In genomic region chr19:47687906-47688305, GRCh38 we compare ENCODE assay signal across 22 cellular contexts. TPM values are rescaled to one million over a fixed set of nuclear protein-coding genes. Genes with fewer than 3 reads are reported as not detected.
DNase-seq lines count a peak whose midpoint lies in the region; ATAC-seq, FAIRE-seq and TF ChIP-seq lines count a peak whose summit lies in the region.
"Had no signal": no experiment of that assay in that cellular context is flagged by ENCODE, and none has a peak within 500 bp of the region (broad histone marks: within the 10 kb centered on the region; RNA-seq: fewer than 3 reads in every experiment).

No MANE protein-coding gene starts in this region.

- H3K36me3 ChIP-seq in HEK293 (ENCODE audit: control insufficient read depth in 2 of 2, insufficient read depth in 1 of 2, low read length in 2 of 2) = peaks cover 26 to 32% of the 10 kb centered on the region in 2 experiments
- 0 out of 3 replicates have a peak, but pooled peaks cover 2% of the 10 kb centered on the region for H3K36me3 ChIP-seq in K562 (ENCODE audit: control insufficient read depth, insufficient read depth, low read length)
- peaks cover 3 to 14% of the 10 kb centered on the region in 2 donors for H3K36me3 ChIP-seq in gastrocnemius medialis
- no peaks in the 10 kb centered on the region for H3K36me3 ChIP-seq in HAP-1 (replicated peaks)

- no peaks in the 10 kb centered on the region for H3K9me3 ChIP-seq in HEK293 (ENCODE audit: control insufficient read depth, insufficient read depth, low read depth, low read length)
- no peaks in the 10 kb centered on the region for H3K9me3 ChIP-seq in K562 (replicated peaks; ENCODE audit: control insufficient read depth, insufficient read depth, low read depth, low read length)
- no peaks in the 10 kb centered on the region for H3K9me3 ChIP-seq in gastrocnemius medialis
- H3K9me3 ChIP-seq in HAP-1 = no peaks in the 10 kb centered on the region
- H3K9me3 ChIP-seq: MG63 had no signal

- H3K4me1 ChIP-seq in HEK293 (ENCODE audit: control insufficient read depth, insufficient read depth, low read length) (no peaks in the 10 kb centered on the region), K562 (replicated peaks in 1 of 2; ENCODE audit: control insufficient read depth in 2 of 2, insufficient read depth in 2 of 2, low read length in 2 of 2) (peaks cover 0 to 1% of the 10 kb centered on the region in 2 experiments; a peak in 2 of 5 replicates), gastrocnemius medialis (peaks cover 13 to 18% of the 10 kb centered on the region in 2 donors), HAP-1 (peaks cover 4% of the 10 kb centered on the region)

- no peaks in the 10 kb centered on the region for H3K27me3 Mint-ChIP-seq in activated T-cell treated with anti-CD3 and anti-CD28 coated beads, Interleukin-2, amount 50 U/mL, for 24 hours
- H3K27me3 Mint-ChIP-seq: CD8-positive, alpha-beta memory T cell had no signal

- H3K27ac ChIP-seq in HEK293 (ENCODE audit: extremely low read depth, low read depth, low read length) (no peak overlapping the region), K562 (ENCODE audit: extremely low read depth, low read depth, low read length) (no peak overlapping the region), gastrocnemius medialis (peak overlapping the region in 3 of 4 donors; percentile 9 to 43 (median 26))

- H4K20me1 ChIP-seq in K562 (replicated peaks; ENCODE audit: control insufficient read depth, insufficient read depth, low read length) = no peaks in the 10 kb centered on the region

- TF ChIP-seq CTCF in HEK293 (tag by site-specific recombination; IDR thresholded peaks at IDR 0.05) = no peak
- no peak for TF ChIP-seq CTCF in K562 (IDR thresholded peaks at IDR 0.05 in 2 of 3, conservative IDR thresholded peaks at IDR 0.05 in 1 of 3; ENCODE audit: insufficient read depth in 2 of 3, low read depth in 1 of 3, low read length in 3 of 3)
- TF ChIP-seq CTCF in gastrocnemius medialis (IDR thresholded peaks at IDR 0.05 in 4 of 5, conservative IDR thresholded peaks at IDR 0.05 in 1 of 5) = no peak

- in situ Hi-C loops in K562 (cut with MboI) (no loop called here), gastrocnemius medialis (cut with MboI; ENCODE audit: low sequenced_read_pairs in 4 of 4) (no loop called here), HAP-1 (cut with MboI; ENCODE audit: low sequenced_read_pairs) (no loop called here)

- intact Hi-C loops in K562 (cut with micrococcal nuclease) = no loop called here
- intact Hi-C loops in gastrocnemius medialis (cut with DNase I; ENCODE audit: low total_unique reads) = no loop called here

- peaks cover 2% of the 10 kb centered on the region for H3K4me1 Mint-ChIP-seq in activated T-cell treated with anti-CD3 and anti-CD28 coated beads, Interleukin-2, amount 50 U/mL, for 24 hours (ENCODE audit: low read depth)

- H3K4me3 Mint-ChIP-seq in activated T-cell treated with anti-CD3 and anti-CD28 coated beads, Interleukin-2, amount 50 U/mL, for 24 hours = no peak overlapping the region
- H3K4me3 Mint-ChIP-seq: CD8-positive, alpha-beta memory T cell had no signal

- BruUV-seq in K562 (replicated peaks; lab: Mats Ljungman, UMichigan) = no TSS peak

- no peaks in the 10 kb centered on the region for H3K9me3 Mint-ChIP-seq in activated T-cell treated with anti-CD3 and anti-CD28 coated beads, Interleukin-2, amount 50 U/mL, for 24 hours
- H3K9me3 Mint-ChIP-seq: CD8-positive, alpha-beta memory T cell had no signal

- no peaks in the 10 kb centered on the region for H3K27me3 ChIP-seq in K562 (ENCODE audit: control insufficient read depth in 2 of 2, insufficient read depth in 2 of 2, low read length in 2 of 2)
- H3K27me3 ChIP-seq in gastrocnemius medialis = no peaks in the 10 kb centered on the region
- no peaks in the 10 kb centered on the region for H3K27me3 ChIP-seq in HAP-1 (ENCODE audit: low read depth)
- H3K27me3 ChIP-seq: MG63 had no signal

- H3K27ac Mint-ChIP-seq in activated T-cell treated with anti-CD3 and anti-CD28 coated beads, Interleukin-2, amount 50 U/mL, for 24 hours = peak overlapping the region; percentile 9

- no peak for TF ChIP-seq RAD21 in K562 (CRISPR knock-in tag; conservative IDR thresholded peaks at IDR 0.05 in 1 of 2, IDR thresholded peaks at IDR 0.05 in 1 of 2)

- CTCF ChIA-PET in HEK293 (lab: Yijun Ruan, JAX) = interaction anchor here (0.6 to 1.3 kb wide), 5 partner anchors 11 to 260 kb away, joined by 3 read pairs; partner anchors contain the start of gene EHD2
- CTCF ChIA-PET in K562 (lab: Yijun Ruan, JAX; ENCODE audit: low intra/inter-chr PET ratio) = no interaction called here

- peaks cover 43% of the 10 kb centered on the region for H3K36me3 Mint-ChIP-seq in activated T-cell treated with anti-CD3 and anti-CD28 coated beads, Interleukin-2, amount 50 U/mL, for 24 hours (ENCODE audit: low read depth)

- POLR2A ChIA-PET in HEK293 (lab: Yijun Ruan, JAX) = no interaction called here
- POLR2A ChIA-PET in K562 (lab: Yijun Ruan, JAX) = no interaction called here

- no peak for ATAC-seq in K562
- no peak for ATAC-seq in gastrocnemius medialis
- ATAC-seq: Right ventricle myocardium inferior had no signal

- H3K4me2 ChIP-seq in K562 (ENCODE audit: insufficient read depth, low read length) = no peak overlapping the region

- H3K4me3 ChIP-seq in HEK293 (ENCODE audit: low read depth, low read length) (no peak overlapping the region), K562 (no peak overlapping the region), gastrocnemius medialis (no peak overlapping the region), HAP-1 (no peak overlapping the region)
- H3K4me3 ChIP-seq: MG63 had no signal

- 45% methylated on average over 7 of the region's 7 CpGs for WGBS in K562 (ENCODE audit: insufficient coverage, low coverage, missing lambda C conversion rate)

- peaks cover 4% of the 10 kb centered on the region for H3K9me1 ChIP-seq in K562 (ENCODE audit: control insufficient read depth, insufficient read depth, low read length)

- no peaks in the 10 kb centered on the region for H3K79me2 ChIP-seq in K562 (ENCODE audit: control insufficient read depth, insufficient read depth, low read length)

- TF ChIP-seq EP300 in K562 (IDR thresholded peaks at IDR 0.05; ENCODE audit: low read length) = no peak

- TF ChIP-seq POLR2A in K562 (conservative IDR thresholded peaks at IDR 0.05) (no peak), gastrocnemius medialis (IDR thresholded peaks at IDR 0.05) (no peak)

- no peak overlapping the region for H2AFZ ChIP-seq in K562 (ENCODE audit: low read depth, low read length)

- H3K9ac ChIP-seq in K562 (ENCODE audit: insufficient read depth in 1 of 2, low read depth in 2 of 2, low read length in 2 of 2) = no peak overlapping the region

- DNase-seq in activated T-cell treated with anti-CD3 and anti-CD28 coated beads, Interleukin-2, amount 50 U/mL, for 24 hours = no peak
- no peak for DNase-seq in activated T-cell treated with anti-CD3 and anti-CD28 coated beads, Interleukin-2, amount 50 U/mL, for 1 hour
- DNase-seq in K562 (ENCODE audit: extremely low read depth in 1 of 4, low spot score in 3 of 4) = no peak
- DNase-seq in gastrocnemius medialis = peak in 1 of 2 donors; percentile 21
- no peak for DNase-seq in NCI-H2196 treated with DMSO at 0.1 percent for 48 hours (lab: John Stamatoyannopoulos, UW; ENCODE audit: unreplicated experiment)
- no peak for DNase-seq in HAP-1 (ENCODE audit: low spot score in 2 of 2)
- DNase-seq in NCI-H1930 (lab: John Stamatoyannopoulos, UW) = no peak
- DNase-seq: 8988T; C1 segment of cervical spinal cord; CD8-positive, alpha-beta memory T cell; H7; MG63; NCI-H1436; NCI-H187 treated with DMSO at 0.1 percent for 48 hours; NCI-H345; NCI-H82; OCI-M1 had no signal

- peak; percentile 61 for FAIRE-seq in K562 (lab: Jason Lieb, UNC)
- FAIRE-seq: G401.6, GM19239, RCC 7860 had no signal

TF ChIP-seq in HEK293, 187 proteins besides CTCF, POLR2A, EP300 and RAD21 (continues in another document):
- TF ChIP-seq ZBTB21 (tag by site-specific recombination; IDR thresholded peaks at IDR 0.05) = no peak

RNA-seq across cellular contexts. Expression of gene EHD2, which starts 25.3 kb away (rescaled TPM):
- 11.5 and 24.1 TPM in 2 replicates for total RNA-seq in K562 (2011; cell fraction: chromatin; rRNA removed; ENCODE audit: low replicate concordance)
- 15.1 and 17.2 TPM in 2 replicates for total RNA-seq in K562 (2011; cell fraction: nucleolus; rRNA removed)
- total RNA-seq in K562 (2011; cell fraction: nucleoplasm; rRNA removed) = 13.1 and 17.8 TPM in 2 replicates
- total RNA-seq in K562 (2014; rRNA removed) = 4.3 and 5.9 TPM in 2 replicates
- 1.6 and 1.8 TPM in 2 replicates for total RNA-seq in K562 (2014; rRNA removed; fragmentation: Illumina TruSeq; extraction: Trizol)
- total RNA-seq in K562 (2015; rRNA removed; fragmentation: Illumina TruSeq; extraction: Trizol) = 1.8 and 2.3 TPM in 2 replicates
- 26.3 and 32.2 TPM in 2 replicates for total RNA-seq in K562 (2021)
- polyA plus RNA-seq in K562 (2011; rRNA removed) = 3.0 and 9.6 TPM in 2 replicates
- polyA plus RNA-seq in K562 (2011; cell fraction: cytosol; rRNA removed) = 6.5 and 11.7 TPM in 2 replicates
- 5.3 and 11.9 TPM in 2 replicates for polyA plus RNA-seq in K562 (2011; cell fraction: nucleus; rRNA removed)
- 20.4 and 23.6 TPM in 2 replicates for polyA plus RNA-seq in K562 (2012)
- 14.7 and 15.3 TPM in 2 replicates for polyA plus RNA-seq in K562 (2014; fragmentation: Illumina TruSeq; extraction: Trizol)
- polyA plus RNA-seq in K562 (2014; fragmentation: Nextera tagmentation; extraction: Ambion mirVana) = 1 to 10 TPM; 1.7 to 2.1 TPM
- polyA plus RNA-seq in K562 (2014; rRNA removed) = 7.5 and 9.0 TPM in 2 replicates
- 4.3 and 4.9 TPM in 2 replicates for polyA minus RNA-seq in K562 (2011; rRNA and poly(A)+ RNA removed)
- 31.8 and 37.0 TPM in 2 replicates for polyA minus RNA-seq in K562 (2011; cell fraction: cytosol; rRNA and poly(A)+ RNA removed)
- polyA minus RNA-seq in K562 (2011; cell fraction: nucleus; rRNA and poly(A)+ RNA removed) = 7.6 and 8.9 TPM in 2 replicates
- total RNA-seq in gastrocnemius medialis = 10 to 100 TPM; 10.9 to 46.6 (median 33.8) TPM
- polyA plus RNA-seq: CD8-positive, alpha-beta memory T cell had no signal

RNA-seq across cellular contexts. Expression of gene NOP53, which starts 57.4 kb away (rescaled TPM):
- total RNA-seq in K562 (2011; cell fraction: chromatin; rRNA removed; ENCODE audit: low replicate concordance) = 71.9 and 141 TPM in 2 replicates
- 125 and 129 TPM in 2 replicates for total RNA-seq in K562 (2011; cell fraction: nucleolus; rRNA removed)
- 105 and 135 TPM in 2 replicates for total RNA-seq in K562 (2011; cell fraction: nucleoplasm; rRNA removed)
- 254 and 304 TPM in 2 replicates for total RNA-seq in K562 (2014; rRNA removed)
- 97.1 and 111 TPM in 2 replicates for total RNA-seq in K562 (2014; rRNA removed; fragmentation: Illumina TruSeq; extraction: Trizol)
- 139 and 145 TPM in 2 replicates for total RNA-seq in K562 (2015; rRNA removed; fragmentation: Illumina TruSeq; extraction: Trizol)
- 207 and 231 TPM in 2 replicates for total RNA-seq in K562 (2021)
- polyA plus RNA-seq in K562 (2011; rRNA removed) = 146 and 189 TPM in 2 replicates
- polyA plus RNA-seq in K562 (2011; cell fraction: cytosol; rRNA removed) = 121 and 183 TPM in 2 replicates
- 86.3 and 109 TPM in 2 replicates for polyA plus RNA-seq in K562 (2011; cell fraction: nucleus; rRNA removed)
- 423 and 620 TPM in 2 replicates for polyA plus RNA-seq in K562 (2012)
- polyA plus RNA-seq in K562 (2014; fragmentation: Illumina TruSeq; extraction: Trizol) = 113 and 268 TPM in 2 replicates
- polyA plus RNA-seq in K562 (2014; fragmentation: Nextera tagmentation; extraction: Ambion mirVana) = 1 to 10 TPM; 6.5 to 7.0 TPM
- polyA plus RNA-seq in K562 (2014; rRNA removed) = 257 and 274 TPM in 2 replicates
- polyA minus RNA-seq in K562 (2011; rRNA and poly(A)+ RNA removed) = 48.0 and 49.6 TPM in 2 replicates
- polyA minus RNA-seq in K562 (2011; cell fraction: cytosol; rRNA and poly(A)+ RNA removed) = 107 and 130 TPM in 2 replicates
- 35.7 and 49.4 TPM in 2 replicates for polyA minus RNA-seq in K562 (2011; cell fraction: nucleus; rRNA and poly(A)+ RNA removed)
- 100 to 1,000 TPM; 141 to 262 (median 150) TPM for total RNA-seq in gastrocnemius medialis

Comparison
In these comparisons a context has a peak if more than half of its experiments do, and no peak if none do; other contexts are left out.
1. H3K27ac ChIP-seq: peak in gastrocnemius medialis (3 of 4); none in HEK293 (single experiment) and K562 (single experiment).